In the genomic region with DNA sequence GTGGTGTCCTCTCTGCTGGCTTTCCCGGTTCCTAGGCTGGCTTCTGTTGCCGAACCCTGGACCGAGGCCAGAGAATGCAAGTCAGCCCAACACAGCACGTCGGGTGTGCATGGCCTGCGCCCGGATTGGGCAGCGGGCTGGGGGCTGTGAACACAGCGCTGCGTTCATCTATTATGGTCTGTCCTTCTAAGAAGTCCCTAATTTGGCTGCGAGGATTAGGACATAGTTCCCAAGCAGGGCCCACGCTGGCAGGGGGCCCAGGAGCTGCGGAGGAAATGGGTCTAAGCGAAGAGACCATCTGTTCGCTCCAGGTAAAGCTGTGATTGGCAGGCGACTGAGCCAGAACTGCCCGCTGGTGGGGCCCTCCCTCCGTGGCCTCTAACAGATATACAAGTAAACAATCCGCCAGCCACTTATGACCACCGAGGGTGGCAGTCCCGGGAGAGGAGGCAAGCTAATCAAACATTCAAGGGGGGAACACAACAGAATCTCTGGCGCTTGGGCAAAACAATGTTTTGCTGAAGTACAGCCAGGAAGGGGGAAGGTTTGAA, we compare ENCODE assay signal across 9 cellular contexts. TPM values are rescaled to one million over a fixed set of nuclear protein-coding genes. Genes with fewer than 3 reads are reported as not detected.
DNase-seq lines count a peak whose midpoint lies in the region; ATAC-seq and TF ChIP-seq lines count a peak whose summit lies in the region.
"Had no signal": no experiment of that assay in that cellular context is flagged by ENCODE, and none has a peak within 500 bp of the region (broad histone marks: within the 10 kb centered on the region; RNA-seq: fewer than 3 reads in every experiment).

No MANE protein-coding gene starts in this region.

- H3K27ac ChIP-seq in CD4-positive, alpha-beta memory T cell (ENCODE audit: low read depth, low read length): no peak overlapping the region
- peak overlapping the region in 3 of 5 donors; percentile 36 to 76 (median 61) for H3K27ac ChIP-seq in adrenal gland

- H3K27ac Mint-ChIP-seq in CD4-positive, alpha-beta memory T cell: peak overlapping the region in 5 of 7 donors; percentile 3 to 98 (median 88)

- intact Hi-C loops in CD4-positive, alpha-beta memory T cell (cut with micrococcal nuclease): no loop called here
- intact Hi-C loops in adrenal gland (cut with DNase I) (no loop called here), sciatic nerve (cut with DNase I) (no loop called here)

- H3K9me3 ChIP-seq in CD4-positive, alpha-beta memory T cell (ENCODE audit: control insufficient read depth in 1 of 2, low read length in 2 of 2): no peaks in the 10 kb centered on the region
- no peaks in the 10 kb centered on the region for H3K9me3 ChIP-seq in adrenal gland (replicated peaks in 1 of 3)

- ATAC-seq in sciatic nerve: peak; percentile 84
- ATAC-seq in HG03280 (IDR thresholded peaks at IDR 0.05; ENCODE audit: unreplicated experiment): no peak
- no peak for ATAC-seq in GM21423 (IDR thresholded peaks at IDR 0.05; ENCODE audit: unreplicated experiment)

- H3K36me3 ChIP-seq in CD4-positive, alpha-beta memory T cell (ENCODE audit: insufficient read depth, low read length): no peaks in the 10 kb centered on the region
- no peaks in the 10 kb centered on the region for H3K36me3 ChIP-seq in adrenal gland (replicated peaks in 1 of 2)

- CTCF ChIA-PET in CD4-positive, alpha-beta memory T cell (lab: Charles Lee; ENCODE audit: partially characterized antibody): interaction anchor here (0.6 to 4.8 kb wide), 6 partner anchors 28 to 149 kb away, joined by 3 to 29 read pairs (median 4); no protein-coding TSS in a partner anchor

- H3K27me3 ChIP-seq in CD4-positive, alpha-beta memory T cell (ENCODE audit: insufficient read depth, low read length): no peaks in the 10 kb centered on the region
- H3K27me3 ChIP-seq in adrenal gland: no peaks in the 10 kb centered on the region

- H3K9me3 Mint-ChIP-seq in CD4-positive, alpha-beta memory T cell: peaks cover 0 to 2% (median 0%) of the 10 kb centered on the region in 8 donors

- 19 to 34% (median 27%) methylated on average over 13 to 22 of the region's 22 CpGs for WGBS in adrenal gland, 4 donors

- peak overlapping the region in 2 of 8 donors; percentile 5 to 31 for H3K4me3 Mint-ChIP-seq in CD4-positive, alpha-beta memory T cell

- no peak for TF ChIP-seq CTCF in adrenal gland (IDR thresholded peaks at IDR 0.05)

- peaks cover 21% of the 10 kb centered on the region for H3K4me1 ChIP-seq in CD4-positive, alpha-beta memory T cell (ENCODE audit: insufficient read depth, low read length)
- peaks cover 0 to 15% of the 10 kb centered on the region in 2 donors for H3K4me1 ChIP-seq in adrenal gland (replicated peaks in 1 of 2)

- DNase-seq in CD4-positive, alpha-beta memory T cell: no peak
- peak; percentile 99 for DNase-seq in NCI-H146 (lab: John Stamatoyannopoulos, UW)
- peak in 6 of 7 donors; percentile 57 to 85 (median 64) for DNase-seq in adrenal gland
- DNase-seq in hypothalamus (lab: John Stamatoyannopoulos, UW): peak in 47 of 51 donors; percentile 16 to 89 (median 77)
- peak; percentile 82 for DNase-seq in sciatic nerve (ENCODE audit: low spot score)
- DNase-seq in HuH-7.5 (ENCODE audit: low spot score): no peak

- no peak for TF ChIP-seq POLR2A in adrenal gland (IDR thresholded peaks at IDR 0.05)

- H3K4me3 ChIP-seq in CD4-positive, alpha-beta memory T cell (ENCODE audit: low read length in 2 of 2): no peak overlapping the region
- no peak overlapping the region for H3K4me3 ChIP-seq in adrenal gland

- H3K27me3 Mint-ChIP-seq in CD4-positive, alpha-beta memory T cell: no peaks in the 10 kb centered on the region

- H3K4me1 Mint-ChIP-seq in CD4-positive, alpha-beta memory T cell: peaks cover 9 to 29% (median 18%) of the 10 kb centered on the region in 4 donors

- H3K36me3 Mint-ChIP-seq in CD4-positive, alpha-beta memory T cell: no peaks in the 10 kb centered on the region

- POLR2A ChIA-PET in CD4-positive, alpha-beta memory T cell (lab: Charles Lee; ENCODE audit: partially characterized antibody): interaction anchor here (0.6 to 3.9 kb wide), 11 partner anchors 11 to 1870 kb away, joined by 3 to 49 read pairs (median 4); a partner anchor contains a TSS

RNA-seq across cellular contexts. Expression of a gene that starts 6.0 kb away (rescaled TPM):
- under 1 TPM in 1 of 2 experiments, not detected in 1; 0.79 TPM for total RNA-seq in CD4-positive, alpha-beta memory T cell
- not detected for polyA plus RNA-seq in CD4-positive, alpha-beta memory T cell
- under 1 TPM in 1 of 8 donors, not detected in 7; 0.91 TPM for total RNA-seq in adrenal gland
- under 1 TPM; 0.16 to 0.24 (median 0.20) TPM for polyA plus RNA-seq in adrenal gland
- not detected for total RNA-seq in sciatic nerve
- total RNA-seq: subcutaneous adipose tissue had no signal

RNA-seq across cellular contexts. Expression of a gene that starts 20.4 kb away (rescaled TPM):
- 10 to 100 TPM; 53.8 to 59.1 TPM for total RNA-seq in CD4-positive, alpha-beta memory T cell
- polyA plus RNA-seq in CD4-positive, alpha-beta memory T cell: 10 to 100 TPM; 63.2 to 68.1 TPM
- total RNA-seq in adrenal gland: 100 to 1,000 TPM in 1 of 8 donors, 10 to 100 TPM in 7; 40.6 to 102 (median 54.3) TPM
- polyA plus RNA-seq in adrenal gland: 10 to 100 TPM; 33.5 to 62.1 (median 36.0) TPM
- 33.7 TPM for total RNA-seq in sciatic nerve

RNA-seq across cellular contexts. Expression of a gene that starts 22.1 kb away (rescaled TPM):
- total RNA-seq in CD4-positive, alpha-beta memory T cell: 10 to 100 TPM; 63.9 to 66.1 TPM
- 10 to 100 TPM; 16.5 to 27.4 TPM for polyA plus RNA-seq in CD4-positive, alpha-beta memory T cell
- total RNA-seq in adrenal gland (10 to 100 TPM; 28.9 to 78.4 (median 36.7) TPM), sciatic nerve (24.4 TPM)
- polyA plus RNA-seq in adrenal gland: 10 to 100 TPM; 16.2 to 26.9 (median 22.5) TPM

RNA-seq across cellular contexts. Expression of a gene that starts 25.3 kb away (rescaled TPM):
- 100 to 1,000 TPM; 484 to 499 TPM for total RNA-seq in CD4-positive, alpha-beta memory T cell
- 100 to 1,000 TPM in 1 of 2 donors, 10 to 100 TPM in 1; 87.5 to 151 TPM for polyA plus RNA-seq in CD4-positive, alpha-beta memory T cell
- 1,000 to 10,000 TPM in 2 of 8 donors, 100 to 1,000 TPM in 6; 271 to 1,489 (median 613) TPM for total RNA-seq in adrenal gland
- polyA plus RNA-seq in adrenal gland: 1,000 to 10,000 TPM in 1 of 3 donors, 100 to 1,000 TPM in 2; 224 to 1,230 (median 336) TPM
- 454 TPM for total RNA-seq in sciatic nerve

RNA-seq across cellular contexts. Expression of a gene that starts 26.1 kb away (rescaled TPM):
- total RNA-seq in CD4-positive, alpha-beta memory T cell: not detected
- polyA plus RNA-seq in CD4-positive, alpha-beta memory T cell: not detected
- total RNA-seq in adrenal gland: under 1 TPM in 1 of 8 donors, not detected in 7; 0.23 TPM
- under 1 TPM in 1 of 3 donors, not detected in 2; 0.24 TPM for polyA plus RNA-seq in adrenal gland
- 1.1 TPM for total RNA-seq in sciatic nerve
- total RNA-seq: subcutaneous adipose tissue had no signal

Comparison
In these comparisons a context has a peak if more than half of its experiments do, and no peak if none do; other contexts are left out.
1. DNase-seq: peak in NCI-H146 (single experiment), adrenal gland (6 of 7), hypothalamus (47 of 51) and sciatic nerve (single experiment); none in CD4-positive, alpha-beta memory T cell (0 of 5) and HuH-7.5 (single experiment).